ENCODE assay signal across 8 cellular contexts in genomic region chr3:63911395-63911900, GRCh38. TPM values are rescaled to one million over a fixed set of nuclear protein-coding genes. Genes with fewer than 3 reads are reported as not detected.
A peak's percentile ranks its signal among the peaks of the same experiment; 100 is the strongest.
DNase-seq lines count a peak whose midpoint lies in the region; ATAC-seq and TF ChIP-seq lines count a peak whose summit lies in the region.

No MANE protein-coding gene starts in this region.

- ATAC-seq in GM21619 (IDR thresholded peaks at IDR 0.05; ENCODE audit: unreplicated experiment): peak; percentile 11
- ATAC-seq in GM19467 (IDR thresholded peaks at IDR 0.05; ENCODE audit: unreplicated experiment): no peak

- no peaks in the 10 kb centered on the region for H3K9me3 ChIP-seq in BLaER1 treated with 17β-estradiol and CSF1 and Interleukin-3, amounts not matched to agents 10 nM and 100 nM (replicated peaks in 1 of 11)
- H3K9me3 ChIP-seq in SK-N-MC (ENCODE audit: low read depth, low read length) (no peaks in the 10 kb centered on the region), sigmoid colon (no peaks in the 10 kb centered on the region)

- no peak for TF ChIP-seq POLR2A in sigmoid colon (IDR thresholded peaks at IDR 0.05)

- no peak for TF ChIP-seq CTCF in sigmoid colon (IDR thresholded peaks at IDR 0.05)

- DNase-seq in SK-N-MC (ENCODE audit: low read depth, low spot score) (no peak), fibroblast of peridontal ligament (ENCODE audit: extremely low read depth) (peak; percentile 24), sigmoid colon (no peak), HuH-7 (ENCODE audit: low spot score) (no peak), anterior cingulate cortex (lab: John Stamatoyannopoulos, UW) (no peak)

- 3% methylated on average over 24 of the region's 24 CpGs for WGBS in sigmoid colon, 2 donors

- H3K27ac ChIP-seq in BLaER1 treated with 17β-estradiol and CSF1 and Interleukin-3, amounts not matched to agents 10 nM and 100 nM: peak overlapping the region; percentile 83 to 97 (median 94); a peak in 21 of 22 replicates
- no peak overlapping the region for H3K27ac ChIP-seq in SK-N-MC
- peak overlapping the region; percentile 97 to 99 (median 98) for H3K27ac ChIP-seq in sigmoid colon

- H3K27me3 ChIP-seq in BLaER1 treated with 17β-estradiol and CSF1 and Interleukin-3, amounts not matched to agents 10 nM and 100 nM: no peaks in the 10 kb centered on the region
- H3K27me3 ChIP-seq in sigmoid colon: no peaks in the 10 kb centered on the region

- TF ChIP-seq EP300 in sigmoid colon (IDR thresholded peaks at IDR 0.05): no peak

- intact Hi-C loops in sigmoid colon (cut with DNase I): loop anchor here (1.0 kb wide), 1 partner anchor 47 kb away; no protein-coding TSS in a partner anchor

- H3K9ac ChIP-seq in BLaER1 treated with 17β-estradiol and CSF1 and Interleukin-3, amounts not matched to agents 10 nM and 100 nM: peak overlapping the region; percentile 92 to 97 (median 94)
- peak overlapping the region; percentile 63 for H3K9ac ChIP-seq in SK-N-MC (ENCODE audit: insufficient read length)

- peak overlapping the region; percentile 77 to 93 (median 84) for H3K4me3 ChIP-seq in BLaER1 treated with 17β-estradiol and CSF1 and Interleukin-3, amounts not matched to agents 10 nM and 100 nM
- H3K4me3 ChIP-seq in SK-N-MC: peak overlapping the region; percentile 76
- H3K4me3 ChIP-seq in sigmoid colon: peak overlapping the region; percentile 44 to 93 (median 76)

- peak overlapping the region; percentile 85 to 98 (median 96) for H3K4me2 ChIP-seq in BLaER1 treated with 17β-estradiol and CSF1 and Interleukin-3, amounts not matched to agents 10 nM and 100 nM

- H3K36me3 ChIP-seq in BLaER1 treated with 17β-estradiol and CSF1 and Interleukin-3, amounts not matched to agents 10 nM and 100 nM: peaks cover 16 to 36% (median 21%) of the 10 kb centered on the region in 11 experiments
- H3K36me3 ChIP-seq in SK-N-MC (ENCODE audit: insufficient read depth, low read length) (peaks cover under 1% of the 10 kb centered on the region; the same call in 1 of the 2 replicates), sigmoid colon (peaks cover 0 to 11% (median 0%) of the 10 kb centered on the region in 4 donors)

- H3K4me1 ChIP-seq in BLaER1 treated with 17β-estradiol and CSF1 and Interleukin-3, amounts not matched to agents 10 nM and 100 nM: peaks cover 37 to 52% (median 43%) of the 10 kb centered on the region in 10 experiments
- H3K4me1 ChIP-seq in sigmoid colon: peaks cover 0 to 33% (median 28%) of the 10 kb centered on the region in 4 donors

- peaks cover 22 to 87% (median 60%) of the 10 kb centered on the region in 11 experiments; a peak in 18 of 22 replicates for H4K20me1 ChIP-seq in BLaER1 treated with 17β-estradiol and CSF1 and Interleukin-3, amounts not matched to agents 10 nM and 100 nM

RNA-seq across cellular contexts. Expression of gene SCAANT1, which starts 0.7 kb away (rescaled TPM):
- not detected for total RNA-seq in sigmoid colon
- not detected for polyA plus RNA-seq in sigmoid colon

RNA-seq across cellular contexts. Expression of gene ATXN7, which starts 47.8 kb away (rescaled TPM):
- total RNA-seq in sigmoid colon: 10 to 100 TPM; 17.8 to 32.7 (median 27.3) TPM
- polyA plus RNA-seq in sigmoid colon: 10 to 100 TPM in 1 of 3 donors, 1 to 10 TPM in 2; 2.1 to 12.7 (median 4.8) TPM

RNA-seq across cellular contexts. Expression of gene THOC7, which starts 47.8 kb away (rescaled TPM):
- total RNA-seq in sigmoid colon: 100 to 1,000 TPM in 3 of 4 donors, 10 to 100 TPM in 1; 76.6 to 129 (median 115) TPM
- 100 to 1,000 TPM in 2 of 3 donors, 10 to 100 TPM in 1; 59.7 to 113 (median 109) TPM for polyA plus RNA-seq in sigmoid colon
